Comparison of ENCODE assay signal across 8 cellular contexts in genomic region chr15:45036812-45037781, GRCh38. TPM values are rescaled to one million over a fixed set of nuclear protein-coding genes. Genes with fewer than 3 reads are reported as not detected.
A peak's percentile ranks its signal among the peaks of the same experiment; 100 is the strongest.
DNase-seq lines count a peak whose midpoint lies in the region; ATAC-seq, FAIRE-seq and TF ChIP-seq lines count a peak whose summit lies in the region.
"Not testable (repeated sequence)": the region's sequence is repeated elsewhere in the genome, so short reads cannot be mapped to it uniquely, and the experiment has no call there.

No MANE protein-coding gene starts in this region.

- not testable (repeated sequence) for H3K4me1 ChIP-seq in pancreas, testis

- not testable (repeated sequence) for H3K27me3 ChIP-seq in pancreas, testis

- H3K9me3 Mint-ChIP-seq in activated naive CD4-positive, alpha-beta T cell treated with anti-CD3 and anti-CD28 coated beads, Interleukin-2, amount 50 U/mL, for 72 hours: not testable (repeated sequence)

- H3K27ac Mint-ChIP-seq in activated naive CD4-positive, alpha-beta T cell treated with anti-CD3 and anti-CD28 coated beads, Interleukin-2, amount 50 U/mL, for 72 hours: not testable (repeated sequence)

- H3K27ac ChIP-seq in pancreas: peak overlapping the region; percentile 7 to 54 (median 48)
- not testable (repeated sequence) for H3K27ac ChIP-seq in testis

- intact Hi-C loops in pancreas (cut with DNase I); testis (cut with DNase I; ENCODE audit: low total_unique reads): not testable (repeated sequence)

- 11 to 13% methylated on average over 6 of the region's 6 CpGs for WGBS in pancreas, 2 donors
- 27 to 34% methylated on average over 4 to 6 of the region's 6 CpGs for WGBS in testis, 2 donors

- not testable (repeated sequence) for H3K4me3 ChIP-seq in GM12865 (ENCODE audit: low read depth, low read length); pancreas; testis

- not testable (repeated sequence) for H3K36me3 Mint-ChIP-seq in activated naive CD4-positive, alpha-beta T cell treated with anti-CD3 and anti-CD28 coated beads, Interleukin-2, amount 50 U/mL, for 72 hours

- H3K36me3 ChIP-seq in pancreas; testis (ENCODE audit: low read depth, missing control alignments): not testable (repeated sequence)

- FAIRE-seq in pancreas (lab: Jason Lieb, UNC): not testable (repeated sequence)

- peak; percentile 90 for TF ChIP-seq CTCF in GM12865 (IDR thresholded peaks at IDR 0.05; ENCODE audit: insufficient read depth, low read depth, low read length, missing control alignments)
- peak; percentile 59 to 88 (median 80) for TF ChIP-seq CTCF in pancreas (IDR thresholded peaks at IDR 0.05)
- TF ChIP-seq CTCF in testis (IDR thresholded peaks at IDR 0.05): peak; percentile 61 to 80 (median 68)

- ATAC-seq in HG02798 (IDR thresholded peaks at IDR 0.05; ENCODE audit: poor library complexity, unreplicated experiment) (peak; percentile 87), pancreas (peak; percentile 97 to 100 (median 98))
- ATAC-seq in activated naive CD4-positive, alpha-beta T cell treated with anti-CD3 and anti-CD28 coated beads, Interleukin-2, amount 50 U/mL, for 72 hours: peak; percentile 85 to 86

- peak; percentile 75 for DNase-seq in GM12865 (ENCODE audit: low read depth)
- DNase-seq in NCI-H1694 treated with DMSO at 0.1 percent for 48 hours (lab: John Stamatoyannopoulos, UW): peak; percentile 78
- DNase-seq in T follicular helper cell (ENCODE audit: low read depth): peak; percentile 62
- DNase-seq in activated naive CD4-positive, alpha-beta T cell treated with anti-CD3 and anti-CD28 coated beads, Interleukin-2, amount 50 U/mL, for 72 hours (ENCODE audit: low spot score in 2 of 2): peak; percentile 59 to 72
- DNase-seq in glomerular visceral epithelial cell (ENCODE audit: extremely low spot score): peak; percentile 70
- peak; percentile 82 to 93 (median 87) for DNase-seq in pancreas
- peak; percentile 79 for DNase-seq in testis

- not testable (repeated sequence) for H3K9me3 ChIP-seq in pancreas, testis

- not testable (repeated sequence) for TF ChIP-seq POLR2A in testis (IDR thresholded peaks at IDR 0.05)

RNA-seq across cellular contexts. Expression of gene SORD, which starts 14.1 kb away (rescaled TPM):
- total RNA-seq in activated naive CD4-positive, alpha-beta T cell treated with anti-CD3 and anti-CD28 coated beads, Interleukin-2, amount 50 U/mL, for 72 hours: 10 to 100 TPM; 14.8 to 17.8 TPM
- total RNA-seq in pancreas (10 to 100 TPM in 2 of 6 donors, 1 to 10 TPM in 4; 6.4 to 14.7 (median 8.9) TPM), testis (10 to 100 TPM; 33.7 to 34.1 TPM)
- polyA plus RNA-seq in pancreas (1 to 10 TPM; 2.1 to 8.9 TPM), testis (ENCODE audit: insufficient read depth, low read depth, low replicate concordance) (21.4 TPM)
